ENCODE assay signal across 14 cellular contexts in genomic region chr3:4772858-4773257, GRCh38.
DNase-seq lines count a peak whose midpoint lies in the region; TF ChIP-seq lines count a peak whose summit lies in the region.
"Had no signal": no experiment of that assay in that cellular context is flagged by ENCODE, and none has a peak within 500 bp of the region (broad histone marks: within the 10 kb centered on the region; RNA-seq: fewer than 3 reads in every experiment).

No MANE protein-coding gene starts in this region.

- TF ChIP-seq CTCF in esophagus squamous epithelium (IDR thresholded peaks at IDR 0.05), result no peak

- no peak overlapping the region for H3K4me3 Mint-ChIP-seq in CD4-positive, alpha-beta memory T cell

- peaks cover 10 to 20% (median 14%) of the 10 kb centered on the region in 4 donors for H3K4me1 Mint-ChIP-seq in CD4-positive, alpha-beta memory T cell

- peaks cover 3% of the 10 kb centered on the region for H3K4me1 ChIP-seq in CD4-positive, alpha-beta memory T cell (ENCODE audit: insufficient read depth, low read length)
- H3K4me1 ChIP-seq in esophagus squamous epithelium (peaks cover 28 to 77% (median 40%) of the 10 kb centered on the region in 3 donors), skeletal muscle tissue (ENCODE audit: control insufficient read depth in 3 of 3, insufficient read depth in 3 of 3, low read length in 3 of 3) (peaks cover 27 to 49% (median 30%) of the 10 kb centered on the region in 3 donors)

- H3K36me3 ChIP-seq in CD4-positive, alpha-beta memory T cell (ENCODE audit: insufficient read depth, low read length), result peaks cover 5% of the 10 kb centered on the region
- H3K36me3 ChIP-seq in esophagus squamous epithelium, result peaks cover 0 to 13% (median 6%) of the 10 kb centered on the region in 3 donors
- H3K36me3 ChIP-seq in skeletal muscle tissue (ENCODE audit: control insufficient read depth in 3 of 3, insufficient read depth in 3 of 3, low read length in 3 of 3), result no peaks in the 10 kb centered on the region
- H3K36me3 ChIP-seq: cardiac muscle cell had no signal

- CTCF ChIA-PET in CD4-positive, alpha-beta memory T cell (lab: Charles Lee; ENCODE audit: partially characterized antibody), result no interaction called here

- intact Hi-C loops in CD4-positive, alpha-beta memory T cell (cut with micrococcal nuclease), result no loop called here
- intact Hi-C loops in esophagus squamous epithelium (cut with DNase I), result no loop called here

- no peak for DNase-seq in CD4-positive, alpha-beta memory T cell
- peak; percentile 23 for DNase-seq in UCSD-AML1 (lab: John Stamatoyannopoulos, UW; ENCODE audit: unreplicated experiment)
- no peak for DNase-seq in esophagus squamous epithelium (lab: John Stamatoyannopoulos, UW)
- no peak for DNase-seq in NCI-H69 (lab: John Stamatoyannopoulos, UW)
- DNase-seq in NCI-H2171 (lab: John Stamatoyannopoulos, UW), result no peak
- DNase-seq in NCI-H1092 treated with DMSO at 0.1 percent for 48 hours (lab: John Stamatoyannopoulos, UW), result no peak
- no peak for DNase-seq in NCI-H2107 treated with DMSO at 0.1 percent for 48 hours (lab: John Stamatoyannopoulos, UW; ENCODE audit: unreplicated experiment)
- DNase-seq: activated T-cell treated with anti-CD3 and anti-CD28 coated beads, Interleukin-2, amount 50 U/mL, for 48 hours; NCI-H1417; NCI-H526; SHP77 had no signal

- no peaks in the 10 kb centered on the region for H3K27me3 ChIP-seq in CD4-positive, alpha-beta memory T cell (ENCODE audit: insufficient read depth, low read length)
- H3K27me3 ChIP-seq in esophagus squamous epithelium (no peaks in the 10 kb centered on the region), skeletal muscle tissue (ENCODE audit: control insufficient read depth in 3 of 3, insufficient read depth in 3 of 3, low read length in 3 of 3) (no peaks in the 10 kb centered on the region)
- H3K27me3 ChIP-seq: BLaER1 treated with 17β-estradiol and CSF1 and Interleukin-3, amounts not matched to agents 10 nM and 100 nM; cardiac muscle cell had no signal

- H3K9me3 Mint-ChIP-seq in CD4-positive, alpha-beta memory T cell, result no peaks in the 10 kb centered on the region

- peak overlapping the region in 4 of 7 donors; percentile 14 to 67 (median 46) for H3K27ac Mint-ChIP-seq in CD4-positive, alpha-beta memory T cell

- H3K9me3 ChIP-seq in CD4-positive, alpha-beta memory T cell (ENCODE audit: control insufficient read depth in 1 of 2, low read length in 2 of 2), result no peaks in the 10 kb centered on the region
- H3K9me3 ChIP-seq in esophagus squamous epithelium, result no peaks in the 10 kb centered on the region
- no peaks in the 10 kb centered on the region for H3K9me3 ChIP-seq in skeletal muscle tissue (ENCODE audit: control insufficient read depth in 3 of 3, low read length in 3 of 3)
- H3K9me3 ChIP-seq: BLaER1 treated with 17β-estradiol and CSF1 and Interleukin-3, amounts not matched to agents 10 nM and 100 nM had no signal

- peak overlapping the region in 1 of 3 donors; percentile 85 for H3K9ac ChIP-seq in skeletal muscle tissue (ENCODE audit: low read depth in 1 of 3, low read length in 3 of 3)
- H3K9ac ChIP-seq: BLaER1 treated with 17β-estradiol and CSF1 and Interleukin-3, amounts not matched to agents 10 nM and 100 nM had no signal

- peaks cover 52 to 56% of the 10 kb centered on the region in 2 donors for H3K36me3 Mint-ChIP-seq in CD4-positive, alpha-beta memory T cell

- no peak overlapping the region for H3K27ac ChIP-seq in CD4-positive, alpha-beta memory T cell (ENCODE audit: low read depth, low read length)
- peak overlapping the region; percentile 77 to 90 (median 82) for H3K27ac ChIP-seq in esophagus squamous epithelium
- peak overlapping the region; percentile 80 for H3K27ac ChIP-seq in skeletal muscle tissue (ENCODE audit: low read depth, low read length)
- H3K27ac ChIP-seq: BLaER1 treated with 17β-estradiol and CSF1 and Interleukin-3, amounts not matched to agents 10 nM and 100 nM; cardiac muscle cell had no signal

- no peak overlapping the region for H3K4me3 ChIP-seq in CD4-positive, alpha-beta memory T cell (ENCODE audit: low read length in 2 of 2)
- H3K4me3 ChIP-seq in esophagus squamous epithelium (no peak overlapping the region), skeletal muscle tissue (ENCODE audit: low read length in 3 of 3) (peak overlapping the region in 1 of 3 donors; percentile 30)
- H3K4me3 ChIP-seq: BLaER1 treated with 17β-estradiol and CSF1 and Interleukin-3, amounts not matched to agents 10 nM and 100 nM; cardiac muscle cell had no signal

- H3K27me3 Mint-ChIP-seq in CD4-positive, alpha-beta memory T cell, result no peaks in the 10 kb centered on the region

- no peak for TF ChIP-seq POLR2A in esophagus squamous epithelium (IDR thresholded peaks at IDR 0.05)

- WGBS in esophagus squamous epithelium, 2 donors, result 69 to 84% methylated on average over 3 to 6 of the region's 9 CpGs

- POLR2A ChIA-PET in CD4-positive, alpha-beta memory T cell (lab: Charles Lee; ENCODE audit: partially characterized antibody), result no interaction called here
